In the genomic region with DNA sequence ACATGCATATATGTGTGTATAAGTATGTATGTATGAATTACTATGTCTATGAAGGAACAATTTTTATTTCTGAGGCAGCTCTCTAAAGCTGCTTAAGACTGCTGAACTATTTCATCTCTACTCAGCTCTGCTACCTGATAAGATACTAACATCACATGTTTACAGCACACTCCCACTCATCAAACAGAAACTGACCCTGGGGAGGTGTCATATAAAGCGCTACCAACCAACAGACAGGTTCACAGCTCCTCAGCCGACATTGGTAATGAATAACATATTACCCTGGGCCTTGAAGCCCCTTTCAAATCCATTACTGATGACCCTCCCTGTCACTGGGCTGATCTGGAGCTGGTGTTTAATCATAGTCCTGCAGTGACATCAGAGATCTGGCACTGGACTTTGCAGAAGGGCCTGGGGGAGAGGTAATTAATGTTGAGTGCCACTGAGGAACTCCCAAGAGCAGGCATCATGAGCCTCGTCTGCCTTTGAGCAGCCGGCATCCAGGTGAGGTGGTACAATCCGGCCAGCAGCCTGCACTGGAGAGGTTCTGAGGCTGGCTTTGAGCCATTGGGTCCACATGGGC, we compare ENCODE assay signal across 25 cellular contexts.
DNase-seq lines count a peak whose midpoint lies in the region; ATAC-seq and TF ChIP-seq lines count a peak whose summit lies in the region.
"Had no signal": no experiment of that assay in that cellular context is flagged by ENCODE, and none has a peak within 500 bp of the region (broad histone marks: within the 10 kb centered on the region; RNA-seq: fewer than 3 reads in every experiment).

No MANE protein-coding gene starts in this region.

- TF ChIP-seq CTCF in heart left ventricle (IDR thresholded peaks at IDR 0.05) (no peak), coronary artery (IDR thresholded peaks at IDR 0.05) (no peak), osteocyte (IDR thresholded peaks at IDR 0.05) (no peak), upper lobe of right lung (IDR thresholded peaks at IDR 0.05) (no peak)

- peak overlapping the region in 10 of 12 donors; percentile 0 to 86 (median 70) for H3K27ac ChIP-seq in heart left ventricle
- peak overlapping the region; percentile 69 to 94 for H3K27ac ChIP-seq in coronary artery
- peak overlapping the region; percentile 49 for H3K27ac ChIP-seq in upper lobe of right lung
- H3K27ac ChIP-seq: BLaER1 treated with 17β-estradiol and CSF1 and Interleukin-3, amounts not matched to agents 10 nM and 100 nM; PC-9; WERI-Rb-1 had no signal

- H3K4me3 Mint-ChIP-seq in osteocyte (ENCODE audit: unreplicated experiment), result no peak overlapping the region
- H3K4me3 Mint-ChIP-seq: dendritic cell treated with granulocyte-macrophage colony-stimulating factor and Interleukin-4, amounts not matched to agents 40 ng/mL and 50 ng/mL, for 4 days; memory B cell; natural killer cell treated with Interleukin-12 subunit alpha and Interleukin-12 subunit beta and Interleukin-15 and Interleukin-18, amount 100 ng/mL, for 72 hours; stimulated activated naive CD8-positive, alpha-beta T cell treated with anti-CD3 and anti-CD28 coated beads, Interleukin-15, amount 100 ng/mL, for 72 hours; T-helper 17 cell had no signal

- 69 to 84% (median 83%) methylated on average over 5 of the region's 5 CpGs for WGBS in heart left ventricle, 4 donors

- no peaks in the 10 kb centered on the region for H3K36me3 ChIP-seq in heart left ventricle
- H3K36me3 ChIP-seq in upper lobe of right lung, result no peaks in the 10 kb centered on the region
- H3K36me3 ChIP-seq: BLaER1 treated with 17β-estradiol and CSF1 and Interleukin-3, amounts not matched to agents 10 nM and 100 nM; vagina; WERI-Rb-1 had no signal

- peak overlapping the region; percentile 90 for H3K27ac Mint-ChIP-seq in osteocyte (ENCODE audit: unreplicated experiment)
- H3K27ac Mint-ChIP-seq: dendritic cell treated with granulocyte-macrophage colony-stimulating factor and Interleukin-4, amounts not matched to agents 40 ng/mL and 50 ng/mL, for 4 days; memory B cell; natural killer cell treated with Interleukin-12 subunit alpha and Interleukin-12 subunit beta and Interleukin-15 and Interleukin-18, amount 100 ng/mL, for 72 hours; stimulated activated naive CD8-positive, alpha-beta T cell treated with anti-CD3 and anti-CD28 coated beads, Interleukin-15, amount 100 ng/mL, for 72 hours; T-helper 17 cell had no signal

- H3K27me3 Mint-ChIP-seq in osteocyte (ENCODE audit: unreplicated experiment), result no peaks in the 10 kb centered on the region

- H3K27me3 ChIP-seq in heart left ventricle, result peaks cover 0 to 10% (median 0%) of the 10 kb centered on the region in 9 donors
- H3K27me3 ChIP-seq in upper lobe of right lung, result peaks cover 11% of the 10 kb centered on the region
- H3K27me3 ChIP-seq: vagina had no signal

- intact Hi-C loops in heart left ventricle (cut with DNase I), result loop anchor here in 8 of 10 donors (5.0 to 10.0 kb wide), 9 partner anchors 61 to 443 kb away; no protein-coding TSS in a partner anchor
- intact Hi-C loops in left cardiac atrium (cut with DNase I), result no loop called here
- intact Hi-C loops in upper lobe of right lung (cut with DNase I), result no loop called here

- TF ChIP-seq POLR2A in heart left ventricle (IDR thresholded peaks at IDR 0.05), result no peak

- no peaks in the 10 kb centered on the region for H3K9me3 Mint-ChIP-seq in osteocyte (ENCODE audit: unreplicated experiment)
- H3K9me3 Mint-ChIP-seq: dendritic cell treated with granulocyte-macrophage colony-stimulating factor and Interleukin-4, amounts not matched to agents 40 ng/mL and 50 ng/mL, for 4 days; memory B cell; natural killer cell treated with Interleukin-12 subunit alpha and Interleukin-12 subunit beta and Interleukin-15 and Interleukin-18, amount 100 ng/mL, for 72 hours; stimulated activated naive CD8-positive, alpha-beta T cell treated with anti-CD3 and anti-CD28 coated beads, Interleukin-15, amount 100 ng/mL, for 72 hours had no signal

- H3K9me3 ChIP-seq in heart left ventricle (no peaks in the 10 kb centered on the region), upper lobe of right lung (no peaks in the 10 kb centered on the region)
- H3K9me3 ChIP-seq: BLaER1 treated with 17β-estradiol and CSF1 and Interleukin-3, amounts not matched to agents 10 nM and 100 nM; vagina had no signal

- peaks cover 4% of the 10 kb centered on the region for H3K36me3 Mint-ChIP-seq in osteocyte (ENCODE audit: unreplicated experiment)
- H3K36me3 Mint-ChIP-seq: memory B cell; natural killer cell treated with Interleukin-12 subunit alpha and Interleukin-12 subunit beta and Interleukin-15 and Interleukin-18, amount 100 ng/mL, for 72 hours had no signal

- peaks cover 82% of the 10 kb centered on the region for H3K4me1 Mint-ChIP-seq in osteocyte (ENCODE audit: unreplicated experiment)
- H3K4me1 Mint-ChIP-seq: memory B cell; stimulated activated naive CD8-positive, alpha-beta T cell treated with anti-CD3 and anti-CD28 coated beads, Interleukin-15, amount 100 ng/mL, for 72 hours; T-helper 17 cell had no signal

- H3K4me1 ChIP-seq in heart left ventricle (peaks cover 5 to 94% (median 32%) of the 10 kb centered on the region in 12 donors), upper lobe of right lung (peaks cover 34% of the 10 kb centered on the region)

- DNase-seq in heart left ventricle, result no peak
- DNase-seq in left cardiac atrium, result no peak
- DNase-seq in coronary artery (ENCODE audit: low spot score), result no peak
- DNase-seq in osteocyte (ENCODE audit: extremely low spot score, unreplicated experiment), result no peak
- DNase-seq in upper lobe of right lung, result no peak
- DNase-seq in NCI-H510A treated with DMSO at 0.1 percent for 48 hours (lab: John Stamatoyannopoulos, UW), result no peak
- DNase-seq: activated CD4-positive, alpha-beta T cell treated with anti-CD3 and anti-CD28 coated beads, Interleukin-2, amount 50 U/mL, for 1 hour; activated CD8-positive, alpha-beta memory T cell treated with anti-CD3 and anti-CD28 coated beads, Interleukin-2, amount 50 U/mL, for 48 hours; hippocampal formation; kidney; NCI-H1417; NCI-H748 treated with DMSO at 0.1 percent for 48 hours; PC-9; small intestine; stimulated activated CD4-positive, alpha-beta T cell treated with anti-CD3 and anti-CD28 coated beads, Interleukin-2, amount 100 ng/mL, for 48 hours; stimulated activated naive CD8-positive, alpha-beta T cell treated with anti-CD3 and anti-CD28 coated beads, Interleukin-15, amount 100 ng/mL, for 72 hours; T-helper 17 cell; WERI-Rb-1 had no signal

- ATAC-seq in heart left ventricle, result no peak
- ATAC-seq in left cardiac atrium, result no peak
- ATAC-seq in upper lobe of right lung, result no peak
- ATAC-seq in HG03135 (IDR thresholded peaks at IDR 0.05; ENCODE audit: unreplicated experiment), result no peak
- ATAC-seq in GM21447 (IDR thresholded peaks at IDR 0.05; ENCODE audit: unreplicated experiment), result no peak
- ATAC-seq: natural killer cell treated with Interleukin-12 subunit alpha and Interleukin-12 subunit beta and Interleukin-15 and Interleukin-18, amount 100 ng/mL, for 72 hours; stimulated activated naive CD8-positive, alpha-beta T cell treated with anti-CD3 and anti-CD28 coated beads, Interleukin-15, amount 100 ng/mL, for 72 hours; T-helper 17 cell had no signal

- H3K4me3 ChIP-seq in heart left ventricle (no peak overlapping the region), coronary artery (no peak overlapping the region), upper lobe of right lung (no peak overlapping the region)
- H3K4me3 ChIP-seq: BLaER1 treated with 17β-estradiol and CSF1 and Interleukin-3, amounts not matched to agents 10 nM and 100 nM; PC-9; vagina had no signal

Comparison
In these comparisons a context has a peak if more than half of its experiments do, and no peak if none do; other contexts are left out.
1. intact Hi-C loops: an anchor here in heart left ventricle (5.0 to 10.0 kb wide); none called in left cardiac atrium and upper lobe of right lung.